ENCODE assay signal across 1 cellular context in the genomic region with DNA sequence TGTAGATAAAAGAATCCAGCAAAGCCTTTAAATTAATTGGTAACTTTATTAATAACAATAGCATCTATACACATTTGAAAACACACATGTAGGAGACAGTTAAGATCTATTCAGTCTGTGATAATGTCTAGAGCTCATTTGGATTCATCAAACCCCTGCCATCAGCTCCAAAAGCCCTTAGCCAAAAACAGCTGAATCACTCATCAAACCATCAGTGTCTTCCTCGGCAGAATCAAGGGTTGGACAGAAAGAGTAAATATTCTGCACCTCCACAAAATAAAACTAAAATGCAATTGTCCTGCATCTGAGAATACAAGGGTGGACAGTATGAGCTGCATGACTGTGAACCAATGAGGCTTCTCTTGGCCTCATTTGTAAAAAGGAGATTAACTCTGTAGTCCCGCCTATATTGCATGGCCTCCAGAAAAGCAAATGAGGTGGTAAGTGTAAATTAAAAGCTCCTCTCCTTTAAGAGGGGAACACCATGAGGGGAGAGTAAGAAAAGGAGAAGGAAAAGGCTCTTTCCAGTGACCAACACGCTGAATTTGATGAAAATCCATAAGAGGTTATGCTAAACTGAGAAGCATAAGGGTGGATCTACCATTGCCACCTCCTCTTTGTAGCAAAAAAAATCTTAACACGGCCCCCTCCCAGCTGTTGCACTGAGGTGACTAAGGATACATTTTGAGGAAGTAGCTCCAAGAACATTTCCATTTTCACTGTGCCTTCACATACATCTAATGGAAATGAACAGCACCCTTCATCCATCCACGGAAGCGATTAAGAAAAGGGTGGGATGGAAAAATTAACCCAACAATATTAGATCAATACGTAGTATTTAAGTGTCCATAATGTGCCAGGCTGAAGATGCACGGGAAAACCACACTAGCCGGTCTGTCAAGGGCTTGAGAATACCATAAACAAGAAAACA.
TF ChIP-seq lines count a peak whose summit lies in the region.

No MANE protein-coding gene starts in this region.

TF ChIP-seq in K562, 482 proteins besides CTCF, POLR2A, EP300 and RAD21 (continues in another document):
- no peak for TF ChIP-seq TFAM (CRISPR knock-in tag; conservative IDR thresholded peaks at IDR 0.05)
- no peak for TF ChIP-seq ZNF609 (CRISPR knock-in tag; IDR thresholded peaks at IDR 0.05; ENCODE audit: borderline replicate concordance)
- no peak for TF ChIP-seq PCBP2 (IDR thresholded peaks at IDR 0.05; ENCODE audit: low read depth, low read length, poor library complexity, severe bottlenecking)
- TF ChIP-seq, protein P1, sequence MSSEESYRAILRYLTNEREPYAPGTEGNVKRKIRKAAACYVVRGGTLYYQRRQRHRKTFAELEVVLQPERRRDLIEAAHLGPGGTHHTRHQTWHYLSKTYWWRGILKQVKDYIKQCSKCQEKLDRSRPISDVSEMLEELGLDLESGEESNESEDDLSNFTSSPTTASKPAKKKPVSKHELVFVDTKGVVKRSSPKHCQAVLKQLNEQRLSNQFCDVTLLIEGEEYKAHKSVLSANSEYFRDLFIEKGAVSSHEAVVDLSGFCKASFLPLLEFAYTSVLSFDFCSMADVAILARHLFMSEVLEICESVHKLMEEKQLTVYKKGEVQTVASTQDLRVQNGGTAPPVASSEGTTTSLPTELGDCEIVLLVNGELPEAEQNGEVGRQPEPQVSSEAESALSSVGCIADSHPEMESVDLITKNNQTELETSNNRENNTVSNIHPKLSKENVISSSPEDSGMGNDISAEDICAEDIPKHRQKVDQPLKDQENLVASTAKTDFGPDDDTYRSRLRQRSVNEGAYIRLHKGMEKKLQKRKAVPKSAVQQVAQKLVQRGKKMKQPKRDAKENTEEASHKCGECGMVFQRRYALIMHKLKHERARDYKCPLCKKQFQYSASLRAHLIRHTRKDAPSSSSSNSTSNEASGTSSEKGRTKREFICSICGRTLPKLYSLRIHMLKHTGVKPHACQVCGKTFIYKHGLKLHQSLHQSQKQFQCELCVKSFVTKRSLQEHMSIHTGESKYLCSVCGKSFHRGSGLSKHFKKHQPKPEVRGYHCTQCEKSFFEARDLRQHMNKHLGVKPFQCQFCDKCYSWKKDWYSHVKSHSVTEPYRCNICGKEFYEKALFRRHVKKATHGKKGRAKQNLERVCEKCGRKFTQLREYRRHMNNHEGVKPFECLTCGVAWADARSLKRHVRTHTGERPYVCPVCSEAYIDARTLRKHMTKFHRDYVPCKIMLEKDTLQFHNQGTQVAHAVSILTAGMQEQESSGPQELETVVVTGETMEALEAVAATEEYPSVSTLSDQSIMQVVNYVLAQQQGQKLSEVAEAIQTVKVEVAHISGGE (CRISPR knock-in tag; IDR thresholded peaks at IDR 0.05): peak in 1 of 3 experiments; percentile 48; a peak in 1 of 6 replicates
- TF ChIP-seq ERF (CRISPR knock-in tag; IDR thresholded peaks at IDR 0.05): no peak
- TF ChIP-seq JUN (IDR thresholded peaks at IDR 0.05; ENCODE audit: borderline replicate concordance, low read depth, low read length): no peak
- no peak for TF ChIP-seq JUN (CRISPR knock-in tag; IDR thresholded peaks at IDR 0.05; ENCODE audit: borderline replicate concordance)
- peak in 1 of 2 experiments; percentile 73; a peak in 1 of 4 replicates for TF ChIP-seq FOXK2 (conservative IDR thresholded peaks at IDR 0.05 in 1 of 2, IDR thresholded peaks at IDR 0.05 in 1 of 2; ENCODE audit: low read depth in 2 of 2)
- TF ChIP-seq, protein P2, sequence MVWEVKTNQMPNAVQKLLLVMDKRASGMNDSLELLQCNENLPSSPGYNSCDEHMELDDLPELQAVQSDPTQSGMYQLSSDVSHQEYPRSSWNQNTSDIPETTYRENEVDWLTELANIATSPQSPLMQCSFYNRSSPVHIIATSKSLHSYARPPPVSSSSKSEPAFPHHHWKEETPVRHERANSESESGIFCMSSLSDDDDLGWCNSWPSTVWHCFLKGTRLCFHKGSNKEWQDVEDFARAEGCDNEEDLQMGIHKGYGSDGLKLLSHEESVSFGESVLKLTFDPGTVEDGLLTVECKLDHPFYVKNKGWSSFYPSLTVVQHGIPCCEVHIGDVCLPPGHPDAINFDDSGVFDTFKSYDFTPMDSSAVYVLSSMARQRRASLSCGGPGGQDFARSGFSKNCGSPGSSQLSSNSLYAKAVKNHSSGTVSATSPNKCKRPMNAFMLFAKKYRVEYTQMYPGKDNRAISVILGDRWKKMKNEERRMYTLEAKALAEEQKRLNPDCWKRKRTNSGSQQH (CRISPR knock-in tag; IDR thresholded peaks at IDR 0.05): no peak
- TF ChIP-seq E2F8 (IDR thresholded peaks at IDR 0.05; ENCODE audit: low read depth, partially characterized antibody): no peak
- no peak for TF ChIP-seq PREB (CRISPR knock-in tag; IDR thresholded peaks at IDR 0.05)
- no peak for TF ChIP-seq SIX5 (IDR thresholded peaks at IDR 0.05; ENCODE audit: borderline replicate concordance in 1 of 2, insufficient read depth in 1 of 2, low read depth in 1 of 2, low read length in 2 of 2)
- no peak for TF ChIP-seq GTF2B (IDR thresholded peaks at IDR 0.05; ENCODE audit: extremely low read depth, insufficient read length)
- peak in 1 of 2 experiments; percentile 19; a peak in 1 of 4 replicates for TF ChIP-seq MNT (conservative IDR thresholded peaks at IDR 0.05)
- no peak for TF ChIP-seq ILF3 (IDR thresholded peaks at IDR 0.05; ENCODE audit: borderline replicate concordance)
- TF ChIP-seq SRSF7 (optimal IDR thresholded peaks at IDR 0.05; ENCODE audit: low read depth, low read length): no peak
- no peak for TF ChIP-seq POLR2AphosphoS2 (IDR thresholded peaks at IDR 0.05; ENCODE audit: low read length)
- TF ChIP-seq PTTG1 (tag; IDR thresholded peaks at IDR 0.05; ENCODE audit: low read depth): no peak
- no peak for TF ChIP-seq ZBTB1 (CRISPR knock-in tag; IDR thresholded peaks at IDR 0.05; ENCODE audit: borderline replicate concordance, low read depth)
- no peak for TF ChIP-seq SNRNP70 (optimal IDR thresholded peaks at IDR 0.05; ENCODE audit: low read depth, low read length)
- TF ChIP-seq ZNF583 (CRISPR knock-in tag; IDR thresholded peaks at IDR 0.05): no peak
- TF ChIP-seq PML (IDR thresholded peaks at IDR 0.05; ENCODE audit: low read length): 0 out of 2 replicates have a peak, but pooled peaks have one; percentile 62
- TF ChIP-seq CREM (IDR thresholded peaks at IDR 0.05; ENCODE audit: low read depth): no peak
- peak; percentile 18 for TF ChIP-seq NEUROD1 (IDR thresholded peaks at IDR 0.05; ENCODE audit: borderline replicate concordance, low read depth, low read length, partially characterized antibody)
- TF ChIP-seq ZNF592 (IDR thresholded peaks at IDR 0.05): no peak
- TF ChIP-seq TEAD4 (IDR thresholded peaks at IDR 0.05; ENCODE audit: low read length): no peak
- no peak for TF ChIP-seq TEAD4 (CRISPR knock-in tag; IDR thresholded peaks at IDR 0.05; ENCODE audit: borderline replicate concordance)
- TF ChIP-seq CXXC5 (CRISPR knock-in tag; IDR thresholded peaks at IDR 0.05): no peak
- TF ChIP-seq C11orf30 (IDR thresholded peaks at IDR 0.05; ENCODE audit: low read depth): peak; percentile 81
- peak; percentile 45 for TF ChIP-seq MEIS2 (IDR thresholded peaks at IDR 0.05; ENCODE audit: partially characterized antibody)
